Comparison of ENCODE assay signal across 1 cellular context in the genomic region with DNA sequence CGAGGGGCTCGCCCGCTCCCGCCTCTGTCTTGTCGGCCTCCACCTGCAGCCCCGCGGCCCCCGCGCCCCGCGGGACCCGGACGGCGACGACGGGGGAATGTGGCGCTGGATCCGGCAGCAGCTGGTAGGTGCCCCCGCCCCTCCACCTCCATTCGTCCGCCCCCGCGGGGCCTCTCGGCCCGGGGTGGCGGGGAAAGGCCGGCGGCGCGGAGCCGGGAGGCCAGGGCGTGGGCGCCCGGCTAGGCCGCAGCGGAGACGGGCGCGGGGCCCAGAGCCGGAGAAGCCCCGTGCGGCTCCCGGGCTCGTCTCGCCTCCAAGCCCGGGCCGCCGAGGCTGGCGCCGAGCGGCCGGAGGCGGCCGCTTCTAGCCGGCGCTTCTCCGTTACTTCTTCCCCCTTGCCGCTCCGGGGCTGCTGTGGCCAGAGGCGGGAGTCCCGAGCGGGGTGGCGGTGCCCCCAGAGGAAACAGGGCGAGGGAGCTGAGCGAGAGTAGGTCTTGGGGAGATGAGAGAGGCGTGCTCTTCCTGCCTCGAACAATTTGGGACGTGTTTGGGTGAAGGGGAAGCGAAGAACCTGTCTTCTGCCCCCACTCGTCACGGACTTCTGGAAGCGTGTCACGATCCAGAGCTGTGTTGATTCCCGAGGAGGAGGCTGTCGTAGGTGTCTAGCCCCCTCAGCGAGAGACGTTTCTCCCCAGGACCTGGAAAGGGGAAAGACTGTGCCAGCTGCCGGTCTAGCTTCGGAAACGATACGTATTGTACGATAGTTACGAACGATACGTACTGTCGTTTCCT.
TF ChIP-seq lines count a peak whose summit lies in the region.

No MANE protein-coding gene starts in this region.

TF ChIP-seq in K562, 482 proteins besides CTCF, POLR2A, EP300 and RAD21 (continued from another document and continues in another):
- TF ChIP-seq, protein P1, sequence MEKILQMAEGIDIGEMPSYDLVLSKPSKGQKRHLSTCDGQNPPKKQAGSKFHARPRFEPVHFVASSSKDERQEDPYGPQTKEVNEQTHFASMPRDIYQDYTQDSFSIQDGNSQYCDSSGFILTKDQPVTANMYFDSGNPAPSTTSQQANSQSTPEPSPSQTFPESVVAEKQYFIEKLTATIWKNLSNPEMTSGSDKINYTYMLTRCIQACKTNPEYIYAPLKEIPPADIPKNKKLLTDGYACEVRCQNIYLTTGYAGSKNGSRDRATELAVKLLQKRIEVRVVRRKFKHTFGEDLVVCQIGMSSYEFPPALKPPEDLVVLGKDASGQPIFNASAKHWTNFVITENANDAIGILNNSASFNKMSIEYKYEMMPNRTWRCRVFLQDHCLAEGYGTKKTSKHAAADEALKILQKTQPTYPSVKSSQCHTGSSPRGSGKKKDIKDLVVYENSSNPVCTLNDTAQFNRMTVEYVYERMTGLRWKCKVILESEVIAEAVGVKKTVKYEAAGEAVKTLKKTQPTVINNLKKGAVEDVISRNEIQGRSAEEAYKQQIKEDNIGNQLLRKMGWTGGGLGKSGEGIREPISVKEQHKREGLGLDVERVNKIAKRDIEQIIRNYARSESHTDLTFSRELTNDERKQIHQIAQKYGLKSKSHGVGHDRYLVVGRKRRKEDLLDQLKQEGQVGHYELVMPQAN (IDR thresholded peaks at IDR 0.05; ENCODE audit: borderline replicate concordance), result no peak
- TF ChIP-seq, protein P2, sequence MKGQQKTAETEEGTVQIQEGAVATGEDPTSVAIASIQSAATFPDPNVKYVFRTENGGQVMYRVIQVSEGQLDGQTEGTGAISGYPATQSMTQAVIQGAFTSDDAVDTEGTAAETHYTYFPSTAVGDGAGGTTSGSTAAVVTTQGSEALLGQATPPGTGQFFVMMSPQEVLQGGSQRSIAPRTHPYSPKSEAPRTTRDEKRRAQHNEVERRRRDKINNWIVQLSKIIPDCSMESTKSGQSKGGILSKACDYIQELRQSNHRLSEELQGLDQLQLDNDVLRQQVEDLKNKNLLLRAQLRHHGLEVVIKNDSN (CRISPR knock-in tag; IDR thresholded peaks at IDR 0.05), result no peak
- no peak for TF ChIP-seq SMAD2 (IDR thresholded peaks at IDR 0.05; ENCODE audit: low read depth, low read length)
- TF ChIP-seq, protein P3, sequence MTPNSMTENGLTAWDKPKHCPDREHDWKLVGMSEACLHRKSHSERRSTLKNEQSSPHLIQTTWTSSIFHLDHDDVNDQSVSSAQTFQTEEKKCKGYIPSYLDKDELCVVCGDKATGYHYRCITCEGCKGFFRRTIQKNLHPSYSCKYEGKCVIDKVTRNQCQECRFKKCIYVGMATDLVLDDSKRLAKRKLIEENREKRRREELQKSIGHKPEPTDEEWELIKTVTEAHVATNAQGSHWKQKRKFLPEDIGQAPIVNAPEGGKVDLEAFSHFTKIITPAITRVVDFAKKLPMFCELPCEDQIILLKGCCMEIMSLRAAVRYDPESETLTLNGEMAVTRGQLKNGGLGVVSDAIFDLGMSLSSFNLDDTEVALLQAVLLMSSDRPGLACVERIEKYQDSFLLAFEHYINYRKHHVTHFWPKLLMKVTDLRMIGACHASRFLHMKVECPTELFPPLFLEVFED (CRISPR knock-in tag; conservative IDR thresholded peaks at IDR 0.05), result no peak
- no peak for TF ChIP-seq C11orf30 (IDR thresholded peaks at IDR 0.05; ENCODE audit: low read depth)
- no peak for TF ChIP-seq RCOR1 (IDR thresholded peaks at IDR 0.05; ENCODE audit: borderline replicate concordance in 1 of 2, low read depth in 2 of 2, low read length in 2 of 2)
- TF ChIP-seq ARID1B (IDR thresholded peaks at IDR 0.05), result no peak
- no peak for TF ChIP-seq SMAD1 (IDR thresholded peaks at IDR 0.05; ENCODE audit: low read depth, low read length, partially characterized antibody)
- peak; percentile 49 for TF ChIP-seq TAF1 (IDR thresholded peaks at IDR 0.05; ENCODE audit: control insufficient read depth, extremely low read depth, insufficient read depth, low read length, severe bottlenecking)
- TF ChIP-seq, protein P4, sequence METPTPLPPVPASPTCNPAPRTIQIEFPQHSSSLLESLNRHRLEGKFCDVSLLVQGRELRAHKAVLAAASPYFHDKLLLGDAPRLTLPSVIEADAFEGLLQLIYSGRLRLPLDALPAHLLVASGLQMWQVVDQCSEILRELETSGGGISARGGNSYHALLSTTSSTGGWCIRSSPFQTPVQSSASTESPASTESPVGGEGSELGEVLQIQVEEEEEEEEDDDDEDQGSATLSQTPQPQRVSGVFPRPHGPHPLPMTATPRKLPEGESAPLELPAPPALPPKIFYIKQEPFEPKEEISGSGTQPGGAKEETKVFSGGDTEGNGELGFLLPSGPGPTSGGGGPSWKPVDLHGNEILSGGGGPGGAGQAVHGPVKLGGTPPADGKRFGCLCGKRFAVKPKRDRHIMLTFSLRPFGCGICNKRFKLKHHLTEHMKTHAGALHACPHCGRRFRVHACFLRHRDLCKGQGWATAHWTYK (CRISPR knock-in tag; IDR thresholded peaks at IDR 0.05), result no peak
- TF ChIP-seq, protein P5, sequence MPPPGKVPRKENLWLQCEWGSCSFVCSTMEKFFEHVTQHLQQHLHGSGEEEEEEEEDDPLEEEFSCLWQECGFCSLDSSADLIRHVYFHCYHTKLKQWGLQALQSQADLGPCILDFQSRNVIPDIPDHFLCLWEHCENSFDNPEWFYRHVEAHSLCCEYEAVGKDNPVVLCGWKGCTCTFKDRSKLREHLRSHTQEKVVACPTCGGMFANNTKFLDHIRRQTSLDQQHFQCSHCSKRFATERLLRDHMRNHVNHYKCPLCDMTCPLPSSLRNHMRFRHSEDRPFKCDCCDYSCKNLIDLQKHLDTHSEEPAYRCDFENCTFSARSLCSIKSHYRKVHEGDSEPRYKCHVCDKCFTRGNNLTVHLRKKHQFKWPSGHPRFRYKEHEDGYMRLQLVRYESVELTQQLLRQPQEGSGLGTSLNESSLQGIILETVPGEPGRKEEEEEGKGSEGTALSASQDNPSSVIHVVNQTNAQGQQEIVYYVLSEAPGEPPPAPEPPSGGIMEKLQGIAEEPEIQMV (tag; conservative IDR thresholded peaks at IDR 0.05; ENCODE audit: low read depth), result no peak
- TF ChIP-seq ZNF830 (CRISPR knock-in tag; IDR thresholded peaks at IDR 0.05), result no peak
- no peak for TF ChIP-seq ZNF316 (IDR thresholded peaks at IDR 0.05)
- TF ChIP-seq ZNF785 (CRISPR knock-in tag; IDR thresholded peaks at IDR 0.05), result no peak
- TF ChIP-seq NR2C2 (CRISPR knock-in tag; IDR thresholded peaks at IDR 0.05), result no peak
- TF ChIP-seq NR2C2 (tag; IDR thresholded peaks at IDR 0.05), result peak; percentile 42; the same call in 1 of the 2 replicates
- peak; percentile 8; the same call in 1 of the 2 replicates for TF ChIP-seq SP1 (CRISPR knock-in tag; IDR thresholded peaks at IDR 0.05)
- no peak for TF ChIP-seq HOXB6 (CRISPR knock-in tag; IDR thresholded peaks at IDR 0.05; ENCODE audit: borderline replicate concordance)
- TF ChIP-seq SPI1 (IDR thresholded peaks at IDR 0.05; ENCODE audit: borderline replicate concordance, low read depth, low read length), result no peak
- TF ChIP-seq, protein P6, sequence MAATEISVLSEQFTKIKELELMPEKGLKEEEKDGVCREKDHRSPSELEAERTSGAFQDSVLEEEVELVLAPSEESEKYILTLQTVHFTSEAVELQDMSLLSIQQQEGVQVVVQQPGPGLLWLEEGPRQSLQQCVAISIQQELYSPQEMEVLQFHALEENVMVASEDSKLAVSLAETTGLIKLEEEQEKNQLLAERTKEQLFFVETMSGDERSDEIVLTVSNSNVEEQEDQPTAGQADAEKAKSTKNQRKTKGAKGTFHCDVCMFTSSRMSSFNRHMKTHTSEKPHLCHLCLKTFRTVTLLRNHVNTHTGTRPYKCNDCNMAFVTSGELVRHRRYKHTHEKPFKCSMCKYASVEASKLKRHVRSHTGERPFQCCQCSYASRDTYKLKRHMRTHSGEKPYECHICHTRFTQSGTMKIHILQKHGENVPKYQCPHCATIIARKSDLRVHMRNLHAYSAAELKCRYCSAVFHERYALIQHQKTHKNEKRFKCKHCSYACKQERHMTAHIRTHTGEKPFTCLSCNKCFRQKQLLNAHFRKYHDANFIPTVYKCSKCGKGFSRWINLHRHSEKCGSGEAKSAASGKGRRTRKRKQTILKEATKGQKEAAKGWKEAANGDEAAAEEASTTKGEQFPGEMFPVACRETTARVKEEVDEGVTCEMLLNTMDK (IDR thresholded peaks at IDR 0.05; ENCODE audit: borderline replicate concordance, insufficient read depth, low read depth, low read length, poor library complexity, severe bottlenecking), result no peak
- no peak for TF ChIP-seq ZNF780A (CRISPR knock-in tag; IDR thresholded peaks at IDR 0.05)
- TF ChIP-seq PCBP1 (IDR thresholded peaks at IDR 0.05; ENCODE audit: low read depth, low read length, poor library complexity, severe bottlenecking), result peak; percentile 73
- TF ChIP-seq SMC3 (conservative IDR thresholded peaks at IDR 0.05; ENCODE audit: insufficient read depth, low read depth, low read length), result no peak
- TF ChIP-seq DACH1 (IDR thresholded peaks at IDR 0.05; ENCODE audit: partially characterized antibody), result peak; percentile 19
- TF ChIP-seq, protein P7, sequence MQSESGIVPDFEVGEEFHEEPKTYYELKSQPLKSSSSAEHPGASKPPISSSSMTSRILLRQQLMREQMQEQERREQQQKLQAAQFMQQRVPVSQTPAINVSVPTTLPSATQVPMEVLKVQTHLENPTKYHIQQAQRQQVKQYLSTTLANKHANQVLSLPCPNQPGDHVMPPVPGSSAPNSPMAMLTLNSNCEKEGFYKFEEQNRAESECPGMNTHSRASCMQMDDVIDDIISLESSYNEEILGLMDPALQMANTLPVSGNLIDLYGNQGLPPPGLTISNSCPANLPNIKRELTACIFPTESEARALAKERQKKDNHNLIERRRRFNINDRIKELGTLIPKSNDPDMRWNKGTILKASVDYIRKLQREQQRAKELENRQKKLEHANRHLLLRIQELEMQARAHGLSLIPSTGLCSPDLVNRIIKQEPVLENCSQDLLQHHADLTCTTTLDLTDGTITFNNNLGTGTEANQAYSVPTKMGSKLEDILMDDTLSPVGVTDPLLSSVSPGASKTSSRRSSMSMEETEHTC (IDR thresholded peaks at IDR 0.05), result no peak
- peak; percentile 64 for TF ChIP-seq CCNT2 (IDR thresholded peaks at IDR 0.05; ENCODE audit: borderline replicate concordance, extremely low read depth, insufficient read length, low read depth, low read length)
- TF ChIP-seq, protein P8, sequence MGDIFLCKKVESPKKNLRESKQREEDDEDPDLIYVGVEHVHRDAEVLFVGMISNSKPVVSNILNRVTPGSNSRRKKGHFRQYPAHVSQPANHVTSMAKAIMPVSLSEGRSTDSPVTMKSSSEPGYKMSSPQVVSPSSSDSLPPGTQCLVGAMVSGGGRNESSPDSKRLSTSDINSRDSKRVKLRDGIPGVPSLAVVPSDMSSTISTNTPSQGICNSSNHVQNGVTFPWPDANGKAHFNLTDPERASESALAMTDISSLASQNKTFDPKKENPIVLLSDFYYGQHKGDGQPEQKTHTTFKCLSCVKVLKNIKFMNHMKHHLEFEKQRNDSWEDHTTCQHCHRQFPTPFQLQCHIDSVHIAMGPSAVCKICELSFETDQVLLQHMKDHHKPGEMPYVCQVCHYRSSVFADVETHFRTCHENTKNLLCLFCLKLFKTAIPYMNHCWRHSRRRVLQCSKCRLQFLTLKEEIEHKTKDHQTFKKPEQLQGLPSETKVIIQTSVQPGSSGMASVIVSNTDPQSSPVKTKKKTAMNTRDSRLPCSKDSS (IDR thresholded peaks at IDR 0.05; ENCODE audit: low read depth, partially characterized antibody), result no peak
- no peak for TF ChIP-seq HDAC6 (IDR thresholded peaks at IDR 0.05; ENCODE audit: low read depth, low read length)
- no peak for TF ChIP-seq CREB1 (IDR thresholded peaks at IDR 0.05)
- no peak for TF ChIP-seq CREB1 (CRISPR knock-in tag; IDR thresholded peaks at IDR 0.05)
- no peak for TF ChIP-seq LEF1 (IDR thresholded peaks at IDR 0.05)
- TF ChIP-seq POU5F1 (IDR thresholded peaks at IDR 0.05; ENCODE audit: borderline replicate concordance, low read depth, low read length, partially characterized antibody), result no peak
- TF ChIP-seq ZFX (CRISPR knock-in tag; IDR thresholded peaks at IDR 0.05), result peak; percentile 85
- no peak for TF ChIP-seq NFE2 (IDR thresholded peaks at IDR 0.05; ENCODE audit: low read depth)
- no peak for TF ChIP-seq NFIC (IDR thresholded peaks at IDR 0.05)
- TF ChIP-seq PHF8 (IDR thresholded peaks at IDR 0.05; ENCODE audit: borderline replicate concordance, low read length), result peak; percentile 82; the same call in 1 of the 2 replicates
- no peak for TF ChIP-seq GABPA (tag; conservative IDR thresholded peaks at IDR 0.05; ENCODE audit: low read depth)
- no peak for TF ChIP-seq BRD9 (IDR thresholded peaks at IDR 0.05; ENCODE audit: low read depth, partially characterized antibody)
- peak; percentile 16; the same call in 1 of the 2 replicates for TF ChIP-seq SUPT5H (IDR thresholded peaks at IDR 0.05)
- no peak for TF ChIP-seq SLC30A9 (CRISPR knock-in tag; IDR thresholded peaks at IDR 0.05)
- TF ChIP-seq SAP30 (IDR thresholded peaks at IDR 0.05; ENCODE audit: borderline replicate concordance, insufficient read depth, low read depth, low read length, poor library complexity, severe bottlenecking), result peak; percentile 55
- TF ChIP-seq HNRNPLL (IDR thresholded peaks at IDR 0.05; ENCODE audit: low read depth, low read length, poor library complexity, severe bottlenecking), result peak; percentile 94
- TF ChIP-seq NUFIP1 (IDR thresholded peaks at IDR 0.05; ENCODE audit: partially characterized antibody), result no peak
- peak; percentile 70 to 73; a peak in 2 of 4 replicates for TF ChIP-seq NONO (IDR thresholded peaks at IDR 0.05; ENCODE audit: low read depth in 2 of 2, low read length in 1 of 2)
- TF ChIP-seq, protein P9, sequence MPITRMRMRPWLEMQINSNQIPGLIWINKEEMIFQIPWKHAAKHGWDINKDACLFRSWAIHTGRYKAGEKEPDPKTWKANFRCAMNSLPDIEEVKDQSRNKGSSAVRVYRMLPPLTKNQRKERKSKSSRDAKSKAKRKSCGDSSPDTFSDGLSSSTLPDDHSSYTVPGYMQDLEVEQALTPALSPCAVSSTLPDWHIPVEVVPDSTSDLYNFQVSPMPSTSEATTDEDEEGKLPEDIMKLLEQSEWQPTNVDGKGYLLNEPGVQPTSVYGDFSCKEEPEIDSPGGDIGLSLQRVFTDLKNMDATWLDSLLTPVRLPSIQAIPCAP (CRISPR knock-in tag; IDR thresholded peaks at IDR 0.05; ENCODE audit: borderline replicate concordance), result no peak
- TF ChIP-seq ZNF436 (CRISPR knock-in tag; IDR thresholded peaks at IDR 0.05), result no peak
- no peak for TF ChIP-seq POLR3A (IDR thresholded peaks at IDR 0.05; ENCODE audit: borderline replicate concordance, extremely low read depth, insufficient read depth, insufficient read length)
- no peak for TF ChIP-seq ESRRA (IDR thresholded peaks at IDR 0.05; ENCODE audit: borderline replicate concordance, low read depth)
- TF ChIP-seq ZC3H8 (IDR thresholded peaks at IDR 0.05), result no peak
- TF ChIP-seq ZNF217 (CRISPR knock-in tag; IDR thresholded peaks at IDR 0.05), result no peak
- TF ChIP-seq ZNF232 (CRISPR knock-in tag; IDR thresholded peaks at IDR 0.05), result no peak
- no peak for TF ChIP-seq CAMTA2 (CRISPR knock-in tag; conservative IDR thresholded peaks at IDR 0.05)
- TF ChIP-seq ZNF76 (CRISPR knock-in tag; IDR thresholded peaks at IDR 0.05; ENCODE audit: borderline replicate concordance), result no peak
- peak; percentile 55; the same call in 1 of the 2 replicates for TF ChIP-seq SRSF3 (IDR thresholded peaks at IDR 0.05; ENCODE audit: insufficient read depth, low read length)
- no peak for TF ChIP-seq TBP (optimal IDR thresholded peaks at IDR 0.05; ENCODE audit: low read depth, low read length)
- TF ChIP-seq MCM3 (IDR thresholded peaks at IDR 0.05), result no peak
- no peak for TF ChIP-seq KLF13 (tag; IDR thresholded peaks at IDR 0.05; ENCODE audit: borderline replicate concordance, low read depth)
